10 cellular contexts compared by ENCODE assay signal in genomic region chr5:96384353-96384752, GRCh38. TPM values are rescaled to one million over a fixed set of nuclear protein-coding genes. Genes with fewer than 3 reads are reported as not detected.
DNase-seq lines count a peak whose midpoint lies in the region; ATAC-seq and TF ChIP-seq lines count a peak whose summit lies in the region.
"Had no signal": no experiment of that assay in that cellular context is flagged by ENCODE, and none has a peak within 500 bp of the region (broad histone marks: within the 10 kb centered on the region; RNA-seq: fewer than 3 reads in every experiment).

No MANE protein-coding gene starts in this region.

- H3K36me3 ChIP-seq in left ventricle myocardium inferior (no peaks in the 10 kb centered on the region), aorta (ENCODE audit: control insufficient read depth in 1 of 2, insufficient read depth in 2 of 2, low read length in 1 of 2) (no peaks in the 10 kb centered on the region)

- peaks cover 11 to 18% of the 10 kb centered on the region in 2 donors for H3K27me3 Mint-ChIP-seq in T-cell

- WGBS in aorta, 2 donors: 39 to 44% methylated on average over 3 of the region's 3 CpGs

- TF ChIP-seq CTCF in left ventricle myocardium inferior (IDR thresholded peaks at IDR 0.05; ENCODE audit: borderline replicate concordance): no peak

- H3K27me3 ChIP-seq in left ventricle myocardium inferior (ENCODE audit: low read depth) (no peaks in the 10 kb centered on the region), aorta (ENCODE audit: control insufficient read depth in 1 of 2, insufficient read depth in 2 of 2, low read length in 1 of 2) (no peaks in the 10 kb centered on the region)

- H3K9me3 Mint-ChIP-seq in T-cell: no peaks in the 10 kb centered on the region

- no peak overlapping the region for H3K4me3 Mint-ChIP-seq in T-cell

- peaks cover 0 to 4% (median 0%) of the 10 kb centered on the region in 3 donors for H3K4me1 Mint-ChIP-seq in T-cell

- H3K27ac ChIP-seq in left ventricle myocardium inferior (replicated peaks): peak overlapping the region; percentile 78
- H3K27ac ChIP-seq in aorta (ENCODE audit: low read depth in 1 of 2, low read length in 2 of 2): no peak overlapping the region
- H3K27ac ChIP-seq: KMS-11 had no signal

- H3K9me3 ChIP-seq in left ventricle myocardium inferior (replicated peaks): no peaks in the 10 kb centered on the region
- no peaks in the 10 kb centered on the region for H3K9me3 ChIP-seq in aorta (ENCODE audit: control insufficient read depth, low read length)

- ATAC-seq in aorta (ENCODE audit: low FRiP score) (peak; percentile 54), GM21576 (IDR thresholded peaks at IDR 0.05; ENCODE audit: unreplicated experiment) (no peak), T-cell (replicated peaks in 1 of 4) (no peak)

- peak; percentile 5 to 30 for DNase-seq in SHP77 (lab: John Stamatoyannopoulos, UW)
- no peak for DNase-seq in SHP77 treated with DMSO at 0.1 percent for 48 hours (lab: John Stamatoyannopoulos, UW)
- DNase-seq in astrocyte of the hippocampus (ENCODE audit: low read depth, low spot score): peak; percentile 84
- DNase-seq in left ventricle myocardium inferior: peak; percentile 50
- peak; percentile 65 to 80 for DNase-seq in aorta
- DNase-seq in NCI-H2171 (lab: John Stamatoyannopoulos, UW): no peak
- DNase-seq in T-cell: no peak
- DNase-seq: stimulated activated CD4-positive, alpha-beta T cell treated with anti-CD3 and anti-CD28 coated beads, Interleukin-2, amount 100 ng/mL, for 24 hours had no signal

- H3K4me1 ChIP-seq in left ventricle myocardium inferior (peaks cover 33% of the 10 kb centered on the region), aorta (ENCODE audit: control insufficient read depth in 1 of 2, insufficient read depth in 2 of 2, low read length in 2 of 2) (no peaks in the 10 kb centered on the region)

- no peak overlapping the region for H3K27ac Mint-ChIP-seq in T-cell

- no peak overlapping the region for H3K4me3 ChIP-seq in left ventricle myocardium inferior
- no peak overlapping the region for H3K4me3 ChIP-seq in aorta (ENCODE audit: low read length in 2 of 2)

- CTCF ChIA-PET in T-cell (lab: Charles Lee): no interaction called here

- POLR2A ChIA-PET in T-cell (lab: Charles Lee): interaction anchor here in 1 of 2 donors (0.6 kb wide), 1 partner anchor 1900 kb away, joined by 6 read pairs; no protein-coding TSS in a partner anchor

- intact Hi-C loops in left ventricle myocardium inferior (cut with micrococcal nuclease) (no loop called here), aorta (cut with DNase I) (no loop called here)

- no peaks in the 10 kb centered on the region for H3K36me3 Mint-ChIP-seq in T-cell

RNA-seq across cellular contexts. Expression of gene PCSK1, which starts 48.7 kb away (rescaled TPM):
- 0.38 TPM for total RNA-seq in left ventricle myocardium inferior
- total RNA-seq in aorta: 1 to 10 TPM; 1.8 to 7.7 TPM
- polyA plus RNA-seq in aorta: 1 to 10 TPM in 1 of 2 donors, under 1 TPM in 1; 0.13 to 1.4 TPM
- total RNA-seq in T-cell: not detected

Comparison
In these comparisons a context has a peak if more than half of its experiments do, and no peak if none do; other contexts are left out.
1. DNase-seq: peak in SHP77 (2 of 2), astrocyte of the hippocampus (single experiment), left ventricle myocardium inferior (single experiment) and aorta (2 of 2); none in SHP77 treated with DMSO at 0.1 percent for 48 hours (single experiment), NCI-H2171 (single experiment) and T-cell (0 of 34).